In genomic region chr1:98737835-98738234, GRCh38 we compare ENCODE assay signal across 8 cellular contexts.
"Had no signal": no experiment of that assay in that cellular context is flagged by ENCODE, and none has a peak within 500 bp of the region (broad histone marks: within the 10 kb centered on the region; RNA-seq: fewer than 3 reads in every experiment).

No MANE protein-coding gene starts in this region.

- DNase-seq: IMR-90, KBM-7, KG1 had no signal

- H3K27ac ChIP-seq: HL-60, KMS-11 had no signal

- H3K9ac ChIP-seq: KMS-11 had no signal

- H3K4me3 ChIP-seq: K562 had no signal

- ATAC-seq: HepG2, K562 had no signal

- H3K4me2 ChIP-seq: KMS-11 had no signal

- FAIRE-seq: HepG2, HTR-8/SVneo, K562 had no signal
